Comparison of ENCODE assay signal across 8 cellular contexts in genomic region chr4:168877779-168878491, GRCh38.
DNase-seq lines count a peak whose midpoint lies in the region; ATAC-seq and TF ChIP-seq lines count a peak whose summit lies in the region.

No MANE protein-coding gene starts in this region.

- H3K9me3 Mint-ChIP-seq in Calu3 (ENCODE audit: low read depth, unreplicated experiment), result no peaks in the 10 kb centered on the region
- no peaks in the 10 kb centered on the region for H3K9me3 Mint-ChIP-seq in activated T-helper 1 cell treated with anti-CD3 and anti-CD28 coated beads, Interleukin-12 subunit alpha, Interleukin-12 subunit beta, Interleukin-2, Interleukin-4 antibody, amounts not matched to agents 30 ng/mL and 10 ng/mL and 1 ng/mL, durations not matched to agents 14 hours and 24 hours and 36 hours

- H3K4me1 Mint-ChIP-seq in Calu3 (ENCODE audit: low read depth, unreplicated experiment), result peaks cover 12% of the 10 kb centered on the region
- H3K4me1 Mint-ChIP-seq in activated T-helper 1 cell treated with anti-CD3 and anti-CD28 coated beads, Interleukin-12 subunit alpha, Interleukin-12 subunit beta, Interleukin-2, Interleukin-4 antibody, amounts not matched to agents 30 ng/mL and 10 ng/mL and 1 ng/mL, durations not matched to agents 14 hours and 24 hours and 36 hours (ENCODE audit: low read depth), result peaks cover 27% of the 10 kb centered on the region

- 51% methylated on average over 31 of the region's 99 CpGs for WGBS in hepatocyte (ENCODE audit: low lambda C conversion rate, missing lambda C conversion rate)

- no peaks in the 10 kb centered on the region for H3K27me3 ChIP-seq in hepatocyte

- peaks cover 14% of the 10 kb centered on the region for H3K4me1 ChIP-seq in hepatocyte (ENCODE audit: insufficient read depth)

- intact Hi-C loops in Calu3 (cut with micrococcal nuclease; ENCODE audit: unreplicated experiment), result no loop called here
- intact Hi-C loops in activated T-helper 1 cell treated with anti-CD3 and anti-CD28 coated beads, Interleukin-12 subunit alpha, Interleukin-12 subunit beta, Interleukin-2, Interleukin-4 antibody, amounts not matched to agents 30 ng/mL and 10 ng/mL and 1 ng/mL, durations not matched to agents 14 hours and 24 hours and 36 hours (cut with micrococcal nuclease), result loop anchor here (2.0 kb wide), 1 partner anchor 13 kb away; no protein-coding TSS in a partner anchor

- no peaks in the 10 kb centered on the region for H4K20me1 ChIP-seq in hepatocyte (ENCODE audit: insufficient read depth, poor library complexity, severe bottlenecking)

- H3K27me3 Mint-ChIP-seq in Calu3 (ENCODE audit: unreplicated experiment), result no peaks in the 10 kb centered on the region
- peaks cover 41% of the 10 kb centered on the region for H3K27me3 Mint-ChIP-seq in activated T-helper 1 cell treated with anti-CD3 and anti-CD28 coated beads, Interleukin-12 subunit alpha, Interleukin-12 subunit beta, Interleukin-2, Interleukin-4 antibody, amounts not matched to agents 30 ng/mL and 10 ng/mL and 1 ng/mL, durations not matched to agents 14 hours and 24 hours and 36 hours (ENCODE audit: insufficient read depth)

- H3K9me3 ChIP-seq in hepatocyte (ENCODE audit: low read depth), result no peaks in the 10 kb centered on the region

- H3K4me3 ChIP-seq in hepatocyte (no peak overlapping the region), skeletal muscle cell (ENCODE audit: low read depth, low read length) (peak overlapping the region; percentile 14)

- TF ChIP-seq CTCF in Calu3 (IDR thresholded peaks at IDR 0.05; ENCODE audit: unreplicated experiment) (no peak), hepatocyte (IDR thresholded peaks at IDR 0.05; ENCODE audit: poor library complexity) (no peak)

- CTCF ChIA-PET in Calu3 (lab: Charles Lee) (interaction anchor here (0.7 kb wide), 1 partner anchor 44 kb away, joined by 3 read pairs; no protein-coding TSS in a partner anchor), HEK293T (lab: Yijun Ruan, JAX) (no interaction called here)

- H3K9me2 ChIP-seq in hepatocyte (replicated peaks; ENCODE audit: insufficient read depth), result no peaks in the 10 kb centered on the region

- ATAC-seq in HG02981 (IDR thresholded peaks at IDR 0.05; ENCODE audit: unreplicated experiment), result peak; percentile 26

- peaks cover 8% of the 10 kb centered on the region for H3K36me3 Mint-ChIP-seq in Calu3 (ENCODE audit: insufficient read depth, unreplicated experiment)
- H3K36me3 Mint-ChIP-seq in activated T-helper 1 cell treated with anti-CD3 and anti-CD28 coated beads, Interleukin-12 subunit alpha, Interleukin-12 subunit beta, Interleukin-2, Interleukin-4 antibody, amounts not matched to agents 30 ng/mL and 10 ng/mL and 1 ng/mL, durations not matched to agents 14 hours and 24 hours and 36 hours (ENCODE audit: low read depth), result peaks cover 15% of the 10 kb centered on the region

- H3K4me2 ChIP-seq in hepatocyte, result peak overlapping the region; percentile 71

- POLR2A ChIA-PET in HEK293T (lab: Yijun Ruan, JAX), result no interaction called here

- no TSS peak for BruUV-seq in Calu3 (replicated peaks; lab: Mats Ljungman, UMichigan)

- peak overlapping the region; percentile 75 for H3K4me3 Mint-ChIP-seq in Calu3 (ENCODE audit: low read depth, unreplicated experiment)
- peak overlapping the region; percentile 84 for H3K4me3 Mint-ChIP-seq in activated T-helper 1 cell treated with anti-CD3 and anti-CD28 coated beads, Interleukin-12 subunit alpha, Interleukin-12 subunit beta, Interleukin-2, Interleukin-4 antibody, amounts not matched to agents 30 ng/mL and 10 ng/mL and 1 ng/mL, durations not matched to agents 14 hours and 24 hours and 36 hours

- DNase-seq in Calu3, result peak; percentile 36
- DNase-seq in activated T-helper 1 cell treated with anti-CD3 and anti-CD28 coated beads, Interleukin-12 subunit alpha, Interleukin-12 subunit beta, Interleukin-2, Interleukin-4 antibody, amounts not matched to agents 30 ng/mL and 10 ng/mL and 1 ng/mL, durations not matched to agents 14 hours and 24 hours and 36 hours (ENCODE audit: low spot score), result no peak
- DNase-seq in hepatocyte (ENCODE audit: low spot score), result peak; percentile 62
- no peak for DNase-seq in skeletal muscle cell (ENCODE audit: low read depth)
- no peak for DNase-seq in HEK293T (ENCODE audit: extremely low spot score)
- no peak for DNase-seq in NCI-H2081 (lab: John Stamatoyannopoulos, UW)
- no peak for DNase-seq in T1000 (lab: John Stamatoyannopoulos, UW)

- no peak overlapping the region for H3K27ac ChIP-seq in hepatocyte

- H2AFZ ChIP-seq in hepatocyte, result peak overlapping the region; percentile 34

- no peaks in the 10 kb centered on the region for H3K36me3 ChIP-seq in hepatocyte (replicated peaks; ENCODE audit: insufficient read depth, low read depth)

- peaks cover 43% of the 10 kb centered on the region for H3K79me2 ChIP-seq in hepatocyte

- H3K27ac Mint-ChIP-seq in Calu3 (ENCODE audit: unreplicated experiment), result peak overlapping the region; percentile 84
- H3K27ac Mint-ChIP-seq in activated T-helper 1 cell treated with anti-CD3 and anti-CD28 coated beads, Interleukin-12 subunit alpha, Interleukin-12 subunit beta, Interleukin-2, Interleukin-4 antibody, amounts not matched to agents 30 ng/mL and 10 ng/mL and 1 ng/mL, durations not matched to agents 14 hours and 24 hours and 36 hours, result peak overlapping the region; percentile 75

TF ChIP-seq in HEK293T, 16 proteins besides CTCF, POLR2A, EP300 and RAD21:
- TF ChIP-seq LEF1 (IDR thresholded peaks at IDR 0.05; ENCODE audit: borderline replicate concordance) (no peak), ARNT (IDR thresholded peaks at IDR 0.05) (no peak), FOXM1 (IDR thresholded peaks at IDR 0.05; ENCODE audit: borderline replicate concordance) (no peak), SP1 (IDR thresholded peaks at IDR 0.05) (no peak), FOXA1 (IDR thresholded peaks at IDR 0.05) (no peak), NFRKB (IDR thresholded peaks at IDR 0.05) (no peak), TARDBP (IDR thresholded peaks at IDR 0.05) (no peak), HDGF (IDR thresholded peaks at IDR 0.05; ENCODE audit: borderline replicate concordance) (no peak), BHLHE40 (IDR thresholded peaks at IDR 0.05; ENCODE audit: borderline replicate concordance) (no peak)
- TF ChIP-seq, protein P1, sequence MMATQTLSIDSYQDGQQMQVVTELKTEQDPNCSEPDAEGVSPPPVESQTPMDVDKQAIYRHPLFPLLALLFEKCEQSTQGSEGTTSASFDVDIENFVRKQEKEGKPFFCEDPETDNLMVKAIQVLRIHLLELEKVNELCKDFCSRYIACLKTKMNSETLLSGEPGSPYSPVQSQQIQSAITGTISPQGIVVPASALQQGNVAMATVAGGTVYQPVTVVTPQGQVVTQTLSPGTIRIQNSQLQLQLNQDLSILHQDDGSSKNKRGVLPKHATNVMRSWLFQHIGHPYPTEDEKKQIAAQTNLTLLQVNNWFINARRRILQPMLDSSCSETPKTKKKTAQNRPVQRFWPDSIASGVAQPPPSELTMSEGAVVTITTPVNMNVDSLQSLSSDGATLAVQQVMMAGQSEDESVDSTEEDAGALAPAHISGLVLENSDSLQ (IDR thresholded peaks at IDR 0.05), result no peak

Comparison
In these comparisons a context has a peak if more than half of its experiments do, and no peak if none do; other contexts are left out.
1. DNase-seq: peak in Calu3 (single experiment) and hepatocyte (single experiment); none in activated T-helper 1 cell treated with anti-CD3 and anti-CD28 coated beads, Interleukin-12 subunit alpha, Interleukin-12 subunit beta, Interleukin-2, Interleukin-4 antibody, amounts not matched to agents 30 ng/mL and 10 ng/mL and 1 ng/mL, durations not matched to agents 14 hours and 24 hours and 36 hours (single experiment), skeletal muscle cell (single experiment), HEK293T (single experiment), NCI-H2081 (0 of 2) and T1000 (single experiment).